14 cellular contexts compared by ENCODE assay signal in genomic region chrX:96763608-96764007, GRCh38.
"Had no signal": no experiment of that assay in that cellular context is flagged by ENCODE, and none has a peak within 500 bp of the region (broad histone marks: within the 10 kb centered on the region; RNA-seq: fewer than 3 reads in every experiment).

No MANE protein-coding gene starts in this region.

- H3K4me3 ChIP-seq: smooth muscle cell had no signal

- ATAC-seq: right cardiac atrium; stimulated activated naive CD8-positive, alpha-beta T cell treated with anti-CD3 and anti-CD28 coated beads, Interleukin-15, amount 100 ng/mL, for 72 hours had no signal

- H3K27ac ChIP-seq: brain microvascular endothelial cell had no signal

- H3K27me3 ChIP-seq: brain microvascular endothelial cell had no signal

- H3K4me2 ChIP-seq: smooth muscle cell had no signal

- DNase-seq: activated CD4-positive, CD25-positive, alpha-beta regulatory T cell treated with anti-CD3 and anti-CD28 coated beads, Interleukin-2, amount 50 U/mL, for 72 hours; activated naive CD4-positive, alpha-beta T cell treated with Interleukin-2 at 50 U/mL for 16 hours; anterior cingulate cortex; brain microvascular endothelial cell; cortex of kidney; effector CD4-positive, alpha-beta T cell; foreskin fibroblast; glutamatergic neuron; nephron progenitor cell; occipital lobe; right cardiac atrium; stimulated activated naive CD8-positive, alpha-beta T cell treated with anti-CD3 and anti-CD28 coated beads, Interleukin-15, amount 100 ng/mL, for 72 hours; T-helper 9 cell had no signal

- H3K36me3 ChIP-seq: brain microvascular endothelial cell had no signal
